Comparison of ENCODE assay signal across 1 cellular context in genomic region chr3:41198950-41199865, GRCh38.
TF ChIP-seq lines count a peak whose summit lies in the region.

Gene CTNNB1 (plus strand): TSS chr3:41199505. CDS start chr3:41224069, 24,564 bp downstream.

TF ChIP-seq in HEK293, 187 proteins besides CTCF, POLR2A, EP300 and RAD21 (continued from another document and continues in another):
- 0 out of 2 replicates have a peak, but pooled peaks have one; percentile 38 for TF ChIP-seq ZNF518A (tag by site-specific recombination; conservative IDR thresholded peaks at IDR 0.05; ENCODE audit: low read depth)
- TF ChIP-seq ZNF157 (tag by site-specific recombination; IDR thresholded peaks at IDR 0.05): no peak
- TF ChIP-seq TRIM28 (IDR thresholded peaks at IDR 0.05; ENCODE audit: borderline replicate concordance, low read length): no peak
- TF ChIP-seq GLI2 (tag by site-specific recombination; IDR thresholded peaks at IDR 0.05; ENCODE audit: borderline replicate concordance, low read depth): no peak
- TF ChIP-seq ZXDB (tag by site-specific recombination; IDR thresholded peaks at IDR 0.05): peak; percentile 89
- peak; percentile 99 for TF ChIP-seq KLF16 (tag by site-specific recombination; IDR thresholded peaks at IDR 0.05)
- peak; percentile 69; the same call in 1 of the 2 replicates for TF ChIP-seq EGR2 (tag by site-specific recombination; IDR thresholded peaks at IDR 0.05; ENCODE audit: low read depth)
- peak; percentile 97 for TF ChIP-seq KLF8 (tag by site-specific recombination; IDR thresholded peaks at IDR 0.05)
- TF ChIP-seq TSHZ1 (tag by site-specific recombination; IDR thresholded peaks at IDR 0.05; ENCODE audit: borderline replicate concordance): peak; percentile 66; the same call in 1 of the 2 replicates
- TF ChIP-seq ZNF561 (tag by site-specific recombination; IDR thresholded peaks at IDR 0.05; ENCODE audit: borderline replicate concordance): 0 out of 2 replicates have a peak, but pooled peaks have one; percentile 63
- TF ChIP-seq ZNF423 (tag by site-specific recombination; IDR thresholded peaks at IDR 0.05): peak; percentile 68; the same call in 1 of the 2 replicates
- 0 out of 2 replicates have a peak, but pooled peaks have one; percentile 30 for TF ChIP-seq REST (tag by site-specific recombination; IDR thresholded peaks at IDR 0.05)
- peak; percentile 33; the same call in 1 of the 2 replicates for TF ChIP-seq MZF1 (tag by site-specific recombination; IDR thresholded peaks at IDR 0.05; ENCODE audit: borderline replicate concordance)
- TF ChIP-seq ZFP37 (tag by site-specific recombination; IDR thresholded peaks at IDR 0.05): peak; percentile 84
- TF ChIP-seq INSM2 (tag by site-specific recombination; IDR thresholded peaks at IDR 0.05): peak; percentile 53; the same call in 1 of the 2 replicates
- TF ChIP-seq ZBTB8A (tag by site-specific recombination; IDR thresholded peaks at IDR 0.05): peak; percentile 80
- TF ChIP-seq PRDM1 (tag by site-specific recombination; IDR thresholded peaks at IDR 0.05): 0 out of 2 replicates have a peak, but pooled peaks have one; percentile 11
- TF ChIP-seq ZBTB44 (tag by site-specific recombination; IDR thresholded peaks at IDR 0.05): peak; percentile 52; the same call in 1 of the 2 replicates
- TF ChIP-seq YY2 (tag by site-specific recombination; IDR thresholded peaks at IDR 0.05): peak; percentile 85
- no peak for TF ChIP-seq SETDB1 (IDR thresholded peaks at IDR 0.05; ENCODE audit: insufficient read length, low read length)
- TF ChIP-seq ZFP69B (tag by site-specific recombination; IDR thresholded peaks at IDR 0.05): peak; percentile 75; the same call in 1 of the 2 replicates
- peak; percentile 62; the same call in 1 of the 2 replicates for TF ChIP-seq SALL2 (tag by site-specific recombination; IDR thresholded peaks at IDR 0.05; ENCODE audit: borderline replicate concordance)
- TF ChIP-seq ZNF513 (tag by site-specific recombination; IDR thresholded peaks at IDR 0.05): peak; percentile 26; the same call in 1 of the 2 replicates
- no peak for TF ChIP-seq ZNF548 (tag by site-specific recombination; IDR thresholded peaks at IDR 0.05)
- peak; percentile 28; the same call in 1 of the 2 replicates for TF ChIP-seq FEZF1 (tag by site-specific recombination; IDR thresholded peaks at IDR 0.05)
- peak; percentile 45; the same call in 1 of the 2 replicates for TF ChIP-seq ZNF394 (tag by site-specific recombination; IDR thresholded peaks at IDR 0.05; ENCODE audit: borderline replicate concordance)
- TF ChIP-seq ZNF174 (tag by site-specific recombination; IDR thresholded peaks at IDR 0.05): peak; percentile 93
- no peak for TF ChIP-seq ZFP41 (tag by site-specific recombination; IDR thresholded peaks at IDR 0.05; ENCODE audit: borderline replicate concordance)
- 0 out of 2 replicates have a peak, but pooled peaks have one; percentile 22 for TF ChIP-seq BCL11A (tag by site-specific recombination; IDR thresholded peaks at IDR 0.05; ENCODE audit: low read depth)
- peak; percentile 83 for TF ChIP-seq ZBTB20 (tag by site-specific recombination; IDR thresholded peaks at IDR 0.05)
- no peak for TF ChIP-seq ZNF514 (tag by site-specific recombination; IDR thresholded peaks at IDR 0.05)
- peak; percentile 47; the same call in 1 of the 2 replicates for TF ChIP-seq ZNF18 (tag by site-specific recombination; IDR thresholded peaks at IDR 0.05)
- TF ChIP-seq ZBTB6 (tag by site-specific recombination; IDR thresholded peaks at IDR 0.05): no peak
- TF ChIP-seq ZNF184 (tag by site-specific recombination; IDR thresholded peaks at IDR 0.05): peak; percentile 33; the same call in 1 of the 2 replicates
